Comparison of ENCODE assay signal across 28 cellular contexts in genomic region chr2:196652869-196653268, GRCh38. TPM values are rescaled to one million over a fixed set of nuclear protein-coding genes. Genes with fewer than 3 reads are reported as not detected.
"Had no signal": no experiment of that assay in that cellular context is flagged by ENCODE, and none has a peak within 500 bp of the region (broad histone marks: within the 10 kb centered on the region; RNA-seq: fewer than 3 reads in every experiment).

No MANE protein-coding gene starts in this region.

- H3K4me3 ChIP-seq: dorsolateral prefrontal cortex, gastrocnemius medialis, left ventricle myocardium inferior, lower lobe of right lung, ovary, psoas muscle, sigmoid colon, stomach, thyroid gland, vagina had no signal

- H3K27me3 ChIP-seq: dorsolateral prefrontal cortex, gastrocnemius medialis, ovary, sigmoid colon, stomach, thyroid gland, vagina had no signal

- H3K27ac Mint-ChIP-seq: immature natural killer cell; natural killer cell; stimulated activated effector memory CD8-positive, alpha-beta T cell treated with anti-CD3 and anti-CD28 coated beads, Interleukin-12 subunit alpha, Interleukin-12 subunit beta, amount 100 ng/mL, for 72 hours had no signal

- H3K4me1 Mint-ChIP-seq: immature natural killer cell; natural killer cell; stimulated activated effector memory CD8-positive, alpha-beta T cell treated with anti-CD3 and anti-CD28 coated beads, Interleukin-12 subunit alpha, Interleukin-12 subunit beta, amount 100 ng/mL, for 72 hours had no signal

- DNase-seq: dorsolateral prefrontal cortex; effector CD4-positive, alpha-beta T cell; foreskin fibroblast; gastrocnemius medialis; head of caudate nucleus; immature natural killer cell; islet precursor cell; kidney glomerular epithelial cell; left colon; left ventricle myocardium inferior; lower lobe of right lung; natural killer cell; occipital lobe; ovary; posterior cingulate gyrus; psoas muscle; right cardiac atrium; sigmoid colon; stimulated activated CD4-positive, alpha-beta T cell treated with anti-CD3 and anti-CD28 coated beads, Interleukin-2, amount 100 ng/mL, for 24 hours; stimulated activated CD4-positive, alpha-beta T cell treated with anti-CD3 and anti-CD28 coated beads, Interleukin-4, amount 100 ng/mL, for 24 hours; stimulated activated naive CD4-positive, alpha-beta T cell treated with Interleukin-2 at 50 U/mL for 16 hours; stomach; thyroid gland; trophoblast cell had no signal

- H3K4me1 ChIP-seq: gastrocnemius medialis, left ventricle myocardium inferior, lower lobe of right lung, psoas muscle, sigmoid colon, stomach, thyroid gland, vagina had no signal

- H3K36me3 Mint-ChIP-seq: stimulated activated effector memory CD8-positive, alpha-beta T cell treated with anti-CD3 and anti-CD28 coated beads, Interleukin-12 subunit alpha, Interleukin-12 subunit beta, amount 100 ng/mL, for 72 hours had no signal

- H3K4me3 Mint-ChIP-seq: immature natural killer cell; natural killer cell; stimulated activated effector memory CD8-positive, alpha-beta T cell treated with anti-CD3 and anti-CD28 coated beads, Interleukin-12 subunit alpha, Interleukin-12 subunit beta, amount 100 ng/mL, for 72 hours had no signal

- H3K27ac ChIP-seq: dorsolateral prefrontal cortex, epithelial cell of prostate, gastrocnemius medialis, left ventricle myocardium inferior, lower lobe of right lung, ovary, psoas muscle, sigmoid colon, stomach, thyroid gland, vagina had no signal

- H3K36me3 ChIP-seq: gastrocnemius medialis, lower lobe of right lung, ovary, stomach, thyroid gland, vagina had no signal

- ATAC-seq: esophagus mucosa; gastrocnemius medialis; left colon; lower lobe of right lung; natural killer cell; psoas muscle; right cardiac atrium; stimulated activated effector memory CD8-positive, alpha-beta T cell treated with anti-CD3 and anti-CD28 coated beads, Interleukin-12 subunit alpha, Interleukin-12 subunit beta, amount 100 ng/mL, for 72 hours had no signal

- H3K9me3 ChIP-seq: ovary, thyroid gland had no signal

RNA-seq across cellular contexts. Expression of gene CCDC150, which starts 13.4 kb away (rescaled TPM):
- polyA plus RNA-seq: immature natural killer cell had no signal
